ENCODE assay signal across 8 cellular contexts in genomic region chr2:111735838-111736711, GRCh38.
DNase-seq lines count a peak whose midpoint lies in the region; ATAC-seq and TF ChIP-seq lines count a peak whose summit lies in the region.
"Not testable (repeated sequence)": the region's sequence is repeated elsewhere in the genome, so short reads cannot be mapped to it uniquely, and the experiment has no call there.

No MANE protein-coding gene starts in this region.

- not testable (repeated sequence) for H3K9me3 ChIP-seq in neutrophil; aorta (ENCODE audit: control insufficient read depth, low read length)

- peak; percentile 57 for ATAC-seq in HG02623 (IDR thresholded peaks at IDR 0.05; ENCODE audit: unreplicated experiment)
- peak; percentile 74 to 83 for ATAC-seq in activated CD4-positive, CD25-positive, alpha-beta regulatory T cell treated with anti-CD3 and anti-CD28 coated beads, Interleukin-2, amount 50 U/mL, for 24 hours
- peak; percentile 90 to 94 for ATAC-seq in left cardiac atrium
- ATAC-seq in aorta (ENCODE audit: low FRiP score) = peak; percentile 94

- peak; percentile 66 for TF ChIP-seq CTCF in neutrophil (IDR thresholded peaks at IDR 0.05)

- not testable (repeated sequence) for H3K4me3 ChIP-seq in neutrophil (ENCODE audit: low read depth in 1 of 2, low read length in 1 of 2); aorta (ENCODE audit: low read length in 2 of 2)

- 8 to 13% methylated on average over 7 of the region's 9 CpGs for WGBS in aorta, 2 donors

- not testable (repeated sequence) for H3K27ac ChIP-seq in neutrophil; aorta (ENCODE audit: low read depth in 1 of 2, low read length in 2 of 2)

- intact Hi-C loops in left cardiac atrium (cut with DNase I); aorta (cut with DNase I): not testable (repeated sequence)

- not testable (repeated sequence) for H3K27me3 ChIP-seq in neutrophil; aorta (ENCODE audit: control insufficient read depth in 1 of 2, insufficient read depth in 2 of 2, low read length in 1 of 2)

- H3K4me1 ChIP-seq in neutrophil (ENCODE audit: control insufficient read depth in 1 of 2, insufficient read depth in 1 of 2, low read depth in 1 of 2, low read length in 1 of 2); aorta (ENCODE audit: control insufficient read depth in 1 of 2, insufficient read depth in 2 of 2, low read length in 2 of 2): not testable (repeated sequence)

- DNase-seq in GM04504 (ENCODE audit: low read depth) (peak; percentile 15), NCI-H146 (lab: John Stamatoyannopoulos, UW) (peak; percentile 13)
- DNase-seq in central memory CD4-positive, alpha-beta T cell = peak; percentile 4
- DNase-seq in left cardiac atrium, aorta: not testable (repeated sequence)

- not testable (repeated sequence) for H3K36me3 ChIP-seq in neutrophil; aorta (ENCODE audit: control insufficient read depth in 1 of 2, insufficient read depth in 2 of 2, low read length in 1 of 2)
